Comparison of ENCODE assay signal across 24 cellular contexts in the genomic region with DNA sequence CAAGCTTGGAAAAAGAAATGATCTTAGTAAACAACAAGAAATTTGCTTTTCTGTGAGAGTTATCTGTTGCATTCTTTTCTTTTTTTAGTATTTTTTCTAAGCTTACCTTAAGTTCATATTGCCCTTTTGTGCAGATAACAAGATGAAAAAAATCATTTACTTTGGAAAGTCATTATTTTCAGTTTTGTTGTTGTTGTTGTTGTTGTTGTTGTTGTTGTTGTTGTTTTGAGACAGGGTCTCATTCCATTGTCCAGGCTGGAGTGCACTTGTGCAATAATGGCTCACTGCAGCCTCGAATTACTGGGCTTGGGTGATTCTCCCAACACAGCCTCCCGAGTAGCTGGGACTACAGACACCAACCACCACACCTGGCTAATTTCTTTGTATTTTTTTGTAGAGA.
"Had no signal": no experiment of that assay in that cellular context is flagged by ENCODE, and none has a peak within 500 bp of the region (broad histone marks: within the 10 kb centered on the region; RNA-seq: fewer than 3 reads in every experiment).

No MANE protein-coding gene starts in this region.

- H3K9me3 ChIP-seq: esophagus squamous epithelium, gastrocnemius medialis, heart right ventricle, left lung, lower lobe of right lung, mucosa of descending colon had no signal

- ATAC-seq: esophagus mucosa, gastrocnemius medialis, heart right ventricle, left cardiac atrium, left lung, left ventricle myocardium superior, lower lobe of right lung, mucosa of descending colon had no signal

- H3K4me3 ChIP-seq: coronary artery, dorsolateral prefrontal cortex, esophagus squamous epithelium, gastrocnemius medialis, heart right ventricle, lower lobe of right lung, mucosa of descending colon had no signal

- H3K27ac ChIP-seq: coronary artery, dorsolateral prefrontal cortex, epithelial cell of prostate, esophagus squamous epithelium, gastrocnemius medialis, lower lobe of right lung had no signal

- H3K36me3 ChIP-seq: esophagus squamous epithelium, gastrocnemius medialis, heart right ventricle, left lung, lower lobe of right lung had no signal

- FAIRE-seq: colon, islet of Langerhans, keratinocyte had no signal

- H3K27me3 ChIP-seq: dorsolateral prefrontal cortex, esophagus squamous epithelium, gastrocnemius medialis, heart right ventricle, left lung had no signal

- DNase-seq: dermis blood vessel endothelial cell; dorsolateral prefrontal cortex; effector CD4-positive, alpha-beta T cell; effector memory CD4-positive, alpha-beta T cell; erythroblast; esophagus squamous epithelium; foreskin melanocyte; gastrocnemius medialis; glutamatergic neuron; head of caudate nucleus; heart right ventricle; hippocampal formation; left cardiac atrium; left lung; left ventricle myocardium superior; lower lobe of right lung; mesenchymal stem cell; mucosa of descending colon had no signal

- H3K4me1 ChIP-seq: esophagus squamous epithelium, gastrocnemius medialis, heart right ventricle, lower lobe of right lung had no signal
